ENCODE assay signal across 14 cellular contexts in genomic region chr9:83962165-83962564, GRCh38. TPM values are rescaled to one million over a fixed set of nuclear protein-coding genes. Genes with fewer than 3 reads are reported as not detected.
DNase-seq lines count a peak whose midpoint lies in the region; ATAC-seq, FAIRE-seq and TF ChIP-seq lines count a peak whose summit lies in the region.
"Had no signal": no experiment of that assay in that cellular context is flagged by ENCODE, and none has a peak within 500 bp of the region (broad histone marks: within the 10 kb centered on the region; RNA-seq: fewer than 3 reads in every experiment).

No MANE protein-coding gene starts in this region.

- peaks cover 2 to 4% of the 10 kb centered on the region in 2 donors for H3K36me3 ChIP-seq in small intestine (ENCODE audit: control insufficient read depth in 2 of 2, insufficient read depth in 2 of 2, low read length in 2 of 2)

- peaks cover 0 to 2% of the 10 kb centered on the region in 2 donors for H3K4me1 ChIP-seq in small intestine (ENCODE audit: control insufficient read depth in 2 of 2, insufficient read depth in 1 of 2, low read depth in 1 of 2, low read length in 1 of 2)

- H3K4me3 ChIP-seq in small intestine (ENCODE audit: low read depth in 1 of 2, low read length in 2 of 2), result no peak overlapping the region

- peak; percentile 48 for ATAC-seq in esophagus mucosa

- H3K27me3 ChIP-seq in small intestine (ENCODE audit: control insufficient read depth in 2 of 2, insufficient read depth in 2 of 2, low read length in 2 of 2), result no peaks in the 10 kb centered on the region

- no peaks in the 10 kb centered on the region for H3K9me3 ChIP-seq in small intestine (ENCODE audit: control insufficient read depth, low read depth)

- intact Hi-C loops in cardiac septum (cut with DNase I), result no loop called here

- no peak overlapping the region for H3K27ac ChIP-seq in small intestine (ENCODE audit: low read depth in 1 of 2, low read length in 1 of 2)

- FAIRE-seq in small intestine (lab: Jason Lieb, UNC), result no peak
- no peak for FAIRE-seq in D721Med (lab: Jason Lieb, UNC)
- FAIRE-seq: A204.1, endothelial cell of umbilical vein had no signal

- 35 to 53% (median 38%) methylated on average over 3 of the region's 3 CpGs for WGBS in small intestine, 3 donors

- peak; percentile 23 to 31 for DNase-seq in NCI-H2081 (lab: John Stamatoyannopoulos, UW)
- no peak for DNase-seq in NCI-H2081 treated with DMSO at 0.1 percent for 48 hours (lab: John Stamatoyannopoulos, UW)
- peak; percentile 85 for DNase-seq in RPMI7951 (ENCODE audit: low read depth)
- peak; percentile 42 for DNase-seq in small intestine
- DNase-seq in iPS-NIHi7 (ENCODE audit: extremely low spot score), result no peak
- no peak for DNase-seq in D721Med (ENCODE audit: insufficient read length, low spot score)
- DNase-seq in cardiac septum (ENCODE audit: low spot score), result no peak
- DNase-seq: activated B cell treated with CpG ODN at 0.5 μM for 24 hours; activated CD8-positive, alpha-beta memory T cell treated with anti-CD3 and anti-CD28 coated beads, Interleukin-2, amount 50 U/mL, for 4 hours; NCI-H2171; stimulated activated naive CD8-positive, alpha-beta T cell treated with anti-CD3 and anti-CD28 coated beads, Interleukin-15, amount 100 ng/mL, for 72 hours had no signal

- no peak for TF ChIP-seq CTCF in D721Med (IDR thresholded peaks at IDR 0.05; ENCODE audit: insufficient read depth, missing control alignments)

RNA-seq across cellular contexts. Expression of gene HNRNPK, which starts 17.9 kb away (rescaled TPM):
- 629 and 646 TPM in 2 replicates for total RNA-seq in RPMI7951 (2014; rRNA removed; shearing (Covaris generic))
- total RNA-seq in esophagus mucosa, result 349 TPM
- 100 to 1,000 TPM; 257 to 356 (median 269) TPM for polyA plus RNA-seq in small intestine
- 303 TPM for total RNA-seq in cardiac septum

RNA-seq across cellular contexts. Expression of gene RMI1, which starts 18.4 kb away (rescaled TPM):
- total RNA-seq in RPMI7951 (2014; rRNA removed; shearing (Covaris generic)), result 6.6 and 7.3 TPM in 2 replicates
- total RNA-seq in esophagus mucosa (6.7 TPM), cardiac septum (3.9 TPM)
- polyA plus RNA-seq in small intestine, result 1 to 10 TPM; 3.2 to 6.4 (median 5.4) TPM

RNA-seq across cellular contexts. Expression of gene KIF27, which starts 40.9 kb away (rescaled TPM):
- total RNA-seq in RPMI7951 (2014; rRNA removed; shearing (Covaris generic)), result 0.10 TPM in 1 of 2 replicates, not detected in the other
- total RNA-seq in esophagus mucosa (2.5 TPM), cardiac septum (3.0 TPM)
- 1 to 10 TPM in 2 of 3 donors, under 1 TPM in 1; 0.27 to 1.6 (median 1.1) TPM for polyA plus RNA-seq in small intestine

Comparison
In these comparisons a context has a peak if more than half of its experiments do, and no peak if none do; other contexts are left out.
1. DNase-seq: peak in NCI-H2081 (2 of 2), RPMI7951 (single experiment) and small intestine (single experiment); none in NCI-H2081 treated with DMSO at 0.1 percent for 48 hours (single experiment), iPS-NIHi7 (single experiment), D721Med (single experiment) and cardiac septum (single experiment).